9 cellular contexts compared by ENCODE assay signal in genomic region chr4:74320559-74321118, GRCh38. TPM values are rescaled to one million over a fixed set of nuclear protein-coding genes. Genes with fewer than 3 reads are reported as not detected.
A peak's percentile ranks its signal among the peaks of the same experiment; 100 is the strongest.
DNase-seq lines count a peak whose midpoint lies in the region; ATAC-seq, FAIRE-seq and TF ChIP-seq lines count a peak whose summit lies in the region.
"Had no signal": no experiment of that assay in that cellular context is flagged by ENCODE, and none has a peak within 500 bp of the region (broad histone marks: within the 10 kb centered on the region; RNA-seq: fewer than 3 reads in every experiment).

No MANE protein-coding gene starts in this region.

- WGBS in A549 (ENCODE audit: missing lambda C conversion rate) = 33% methylated on average over 4 of the region's 4 CpGs

- peaks cover 21% of the 10 kb centered on the region for H3K27me3 Mint-ChIP-seq in T-helper 2 cell treated with Interferon-gamma antibody and Interleukin-4, amounts not matched to agents 5 μg/mL and 100 μg/mL, for 36 hours (ENCODE audit: low read depth)
- H3K27me3 Mint-ChIP-seq in endothelial cell (ENCODE audit: unreplicated experiment) = no peaks in the 10 kb centered on the region
- H3K27me3 Mint-ChIP-seq in naive B cell = peaks cover 14 to 31% (median 17%) of the 10 kb centered on the region in 3 donors

- no peaks in the 10 kb centered on the region for H3K36me3 Mint-ChIP-seq in T-helper 2 cell treated with Interferon-gamma antibody and Interleukin-4, amounts not matched to agents 5 μg/mL and 100 μg/mL, for 36 hours (ENCODE audit: low read depth)
- H3K36me3 Mint-ChIP-seq in endothelial cell (ENCODE audit: low read depth, unreplicated experiment) (no peaks in the 10 kb centered on the region), naive B cell (no peaks in the 10 kb centered on the region)
- H3K36me3 Mint-ChIP-seq: immature natural killer cell had no signal

- no peak for FAIRE-seq in A549 (lab: Jason Lieb, UNC)

- peak overlapping the region; percentile 73 for H3K4me2 ChIP-seq in A549

- TF ChIP-seq POLR2A in A549 (IDR thresholded peaks at IDR 0.05; ENCODE audit: low read length) (no peak), NB4 (IDR thresholded peaks at IDR 0.05; ENCODE audit: extremely low read depth, insufficient read length) (no peak)

- peak; percentile 87 to 93 for ATAC-seq in A549
- peak; percentile 32 to 39 for ATAC-seq in naive B cell (ENCODE audit: low read depth in 2 of 2)

- H3K27ac Mint-ChIP-seq in T-helper 2 cell treated with Interferon-gamma antibody and Interleukin-4, amounts not matched to agents 5 μg/mL and 100 μg/mL, for 36 hours = no peak overlapping the region
- no peak overlapping the region for H3K27ac Mint-ChIP-seq in endothelial cell (ENCODE audit: unreplicated experiment)
- no peak overlapping the region for H3K27ac Mint-ChIP-seq in naive B cell
- H3K27ac Mint-ChIP-seq: immature natural killer cell had no signal

- POLR2A ChIA-PET in A549 (lab: Yijun Ruan, JAX) (no interaction called here), GM10248 (lab: Yijun Ruan, JAX) (no interaction called here)

- H3K9me3 Mint-ChIP-seq in T-helper 2 cell treated with Interferon-gamma antibody and Interleukin-4, amounts not matched to agents 5 μg/mL and 100 μg/mL, for 36 hours = no peaks in the 10 kb centered on the region
- H3K9me3 Mint-ChIP-seq in endothelial cell (ENCODE audit: unreplicated experiment) (no peaks in the 10 kb centered on the region), naive B cell (no peaks in the 10 kb centered on the region)
- H3K9me3 Mint-ChIP-seq: immature natural killer cell had no signal

- no peak overlapping the region for H3K4me3 ChIP-seq in A549
- no peak overlapping the region for H3K4me3 ChIP-seq in HFF-Myc (replicated peaks; ENCODE audit: low read depth, low read length)
- no peak overlapping the region for H3K4me3 ChIP-seq in NB4 (ENCODE audit: low read depth, low read length)

- peaks cover 26% of the 10 kb centered on the region for H3K4me1 ChIP-seq in A549

- H3K4me3 Mint-ChIP-seq in T-helper 2 cell treated with Interferon-gamma antibody and Interleukin-4, amounts not matched to agents 5 μg/mL and 100 μg/mL, for 36 hours = no peak overlapping the region
- H3K4me3 Mint-ChIP-seq in endothelial cell (ENCODE audit: unreplicated experiment) (no peak overlapping the region), naive B cell (no peak overlapping the region)
- H3K4me3 Mint-ChIP-seq: immature natural killer cell had no signal

- DNase-seq in A549 (ENCODE audit: low read depth in 1 of 2, low spot score in 1 of 2) = peak; percentile 20 to 78
- DNase-seq in GM10248 (ENCODE audit: extremely low spot score) = peak; percentile 36
- DNase-seq in HFF-Myc (ENCODE audit: extremely low read depth, low read depth) = peak; percentile 52
- peak; percentile 62 for DNase-seq in NB4 (ENCODE audit: low read depth)
- peak; percentile 22 for DNase-seq in T-helper 2 cell treated with Interferon-gamma antibody and Interleukin-4, amounts not matched to agents 5 μg/mL and 100 μg/mL, for 36 hours (ENCODE audit: low spot score)
- peak; percentile 12 for DNase-seq in endothelial cell (ENCODE audit: low spot score)
- DNase-seq in naive B cell = no peak
- DNase-seq in NCI-H2227 (lab: John Stamatoyannopoulos, UW; ENCODE audit: unreplicated experiment) = no peak

- TF ChIP-seq RAD21 in A549 (conservative IDR thresholded peaks at IDR 0.05 in 1 of 2, IDR thresholded peaks at IDR 0.05 in 1 of 2) = peak; percentile 85 to 91

- TF ChIP-seq EP300 in A549 (IDR thresholded peaks at IDR 0.05) = no peak

- no peaks in the 10 kb centered on the region for H3K4me1 Mint-ChIP-seq in T-helper 2 cell treated with Interferon-gamma antibody and Interleukin-4, amounts not matched to agents 5 μg/mL and 100 μg/mL, for 36 hours (ENCODE audit: low read depth)
- H3K4me1 Mint-ChIP-seq in endothelial cell (ENCODE audit: unreplicated experiment) = no peaks in the 10 kb centered on the region
- peaks cover 0 to 7% (median 0%) of the 10 kb centered on the region in 3 donors for H3K4me1 Mint-ChIP-seq in naive B cell
- H3K4me1 Mint-ChIP-seq: immature natural killer cell had no signal

- CTCF ChIA-PET in A549 (lab: Yijun Ruan, JAX) = interaction anchor here (0.6 to 7.9 kb wide), 46 partner anchors 9 to 1170 kb away, joined by 3 to 136 read pairs (median 4); partner anchors contain the start of genes AREG and EREG
- CTCF ChIA-PET in GM10248 (lab: Yijun Ruan, JAX) = interaction anchor here (0.7 to 5.3 kb wide), 26 partner anchors 8 to 358 kb away, joined by 3 to 66 read pairs (median 4); no protein-coding TSS in a partner anchor

- H3K27ac ChIP-seq in A549 = peak overlapping the region; percentile 67 to 75

- TF ChIP-seq CTCF in A549 (IDR thresholded peaks at IDR 0.05) (peak; percentile 77), GM10248 (IDR thresholded peaks at IDR 0.05; ENCODE audit: control extremely low read depth, extremely low read depth, low read depth, missing control alignments) (peak; percentile 40), HFF-Myc (IDR thresholded peaks at IDR 0.05; ENCODE audit: low read depth, low read length, missing control alignments) (peak; percentile 44), NB4 (IDR thresholded peaks at IDR 0.05; ENCODE audit: low read depth, low read length) (peak; percentile 37), endothelial cell (IDR thresholded peaks at IDR 0.05; ENCODE audit: unreplicated experiment) (peak; percentile 11)

- no peaks in the 10 kb centered on the region for H3K9me3 ChIP-seq in A549

TF ChIP-seq in A549, 52 proteins besides CTCF, POLR2A, EP300 and RAD21:
- no peak for TF ChIP-seq JUNB (IDR thresholded peaks at IDR 0.05)
- TF ChIP-seq MAFK (IDR thresholded peaks at IDR 0.05; ENCODE audit: partially characterized antibody) = no peak
- peak; percentile 87 for TF ChIP-seq SMC3 (IDR thresholded peaks at IDR 0.05)
- TF ChIP-seq FOSB (CRISPR knock-in tag; IDR thresholded peaks at IDR 0.05) = no peak
- TF ChIP-seq GATA3 (IDR thresholded peaks at IDR 0.05; ENCODE audit: borderline replicate concordance) = peak; percentile 15; the same call in 1 of the 2 replicates
- no peak for TF ChIP-seq TFCP2L1 (CRISPR knock-in tag; IDR thresholded peaks at IDR 0.05)

RNA-seq across cellular contexts. Expression of gene EPGN, which starts 12.4 kb away (rescaled TPM):
- polyA plus RNA-seq in A549 (2011; rRNA removed) (0.11 TPM in 1 of 2 replicates, not detected in the other), A549 (2017; fragmentation: RNase III; extraction: RNeasy Plus Mini Kit Qiagen cat#74134 plus additional on column Dnase treatment) (not detected in 3 replicates), naive B cell (ENCODE audit: low read depth in 6 of 6) (not detected)
- not detected in 2 replicates for polyA plus RNA-seq in A549 (2012; cell fraction: cytosol; rRNA removed)
- polyA plus RNA-seq in A549 (2012; cell fraction: nucleus; rRNA removed) = not detected in 2 replicates
- polyA minus RNA-seq in A549 (2011; rRNA and poly(A)+ RNA removed) = not detected in 2 replicates
- not detected for total RNA-seq in endothelial cell (ENCODE audit: unreplicated experiment)
- polyA plus RNA-seq: immature natural killer cell had no signal

RNA-seq across cellular contexts. Expression of gene EREG, which starts 44.3 kb away (rescaled TPM):
- polyA plus RNA-seq in A549 (2011; rRNA removed) (71.1 and 102 TPM in 2 replicates), A549 (2017; fragmentation: RNase III; extraction: RNeasy Plus Mini Kit Qiagen cat#74134 plus additional on column Dnase treatment) (32.6 to 39.7 TPM (median 34.0 TPM) in 3 replicates), naive B cell (ENCODE audit: low read depth in 6 of 6) (under 1 TPM in 2 of 6 donors, not detected in 4; 0.19 to 0.32 TPM)
- 21.8 and 27.3 TPM in 2 replicates for polyA plus RNA-seq in A549 (2012; cell fraction: cytosol; rRNA removed)
- polyA plus RNA-seq in A549 (2012; cell fraction: nucleus; rRNA removed) = 35.6 and 42.5 TPM in 2 replicates
- 51.5 and 64.8 TPM in 2 replicates for polyA minus RNA-seq in A549 (2011; rRNA and poly(A)+ RNA removed)
- total RNA-seq in endothelial cell (ENCODE audit: unreplicated experiment) = not detected
- polyA plus RNA-seq: immature natural killer cell had no signal

Comparison
In these comparisons a context has a peak if more than half of its experiments do, and no peak if none do; other contexts are left out.
1. DNase-seq: peak in A549 (2 of 2), GM10248 (single experiment), HFF-Myc (single experiment), NB4 (single experiment), T-helper 2 cell treated with Interferon-gamma antibody and Interleukin-4, amounts not matched to agents 5 μg/mL and 100 μg/mL, for 36 hours (single experiment) and endothelial cell (single experiment); none in naive B cell (single experiment) and NCI-H2227 (single experiment).
2. CTCF ChIP-seq: peak in every context shown above with its lines; median percentile 77 in A549; 44 in HFF-Myc; 40 in GM10248; 37 in NB4; 11 in endothelial cell.
3. RNA of gene EREG, which starts 44.3 kb away (polyA plus RNA-seq): 21.8 to 102 TPM in A549; 0.19 to 0.32 TPM in naive B cell; every median in the first group is over 10 times any median in the second.